In the genomic region with DNA sequence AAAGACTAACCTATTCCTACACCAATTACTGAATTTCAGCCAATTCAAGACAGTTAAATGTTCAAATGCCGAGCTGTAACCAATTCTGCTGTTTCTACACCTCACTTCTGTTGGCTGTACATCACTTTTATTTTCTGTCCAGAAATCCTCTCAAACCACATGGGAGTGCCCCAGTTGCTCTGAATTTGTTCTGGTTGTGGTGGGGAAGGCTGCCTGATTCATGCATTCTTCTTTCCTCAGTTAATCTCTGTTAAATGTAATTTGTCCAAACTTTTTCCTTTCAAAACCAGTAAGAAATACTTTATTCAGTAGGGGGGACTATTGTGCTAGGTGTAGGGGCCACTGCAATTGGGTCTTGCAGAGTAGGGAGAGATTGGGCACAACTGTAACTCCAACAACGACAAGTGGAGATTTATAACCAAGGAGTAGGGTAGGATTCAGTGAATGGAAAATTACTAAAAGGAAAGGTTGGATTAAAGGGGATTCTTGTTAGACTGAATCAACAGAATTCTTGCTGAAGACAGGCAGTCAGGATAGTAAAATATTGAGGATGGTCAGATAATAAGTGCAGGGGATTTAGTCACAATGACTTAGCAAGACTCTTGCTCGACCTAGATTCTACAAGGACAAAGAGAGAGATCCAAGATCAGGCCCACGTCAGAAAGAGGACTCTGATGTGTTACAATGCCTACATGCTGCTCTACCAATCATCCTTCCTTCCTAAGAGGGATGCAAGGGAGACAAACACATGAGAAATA, we compare ENCODE assay signal across 18 cellular contexts.
"Had no signal": no experiment of that assay in that cellular context is flagged by ENCODE, and none has a peak within 500 bp of the region (broad histone marks: within the 10 kb centered on the region; RNA-seq: fewer than 3 reads in every experiment).

No MANE protein-coding gene starts in this region.

- H3K4me3 ChIP-seq: dorsolateral prefrontal cortex, heart left ventricle, psoas muscle, suprapubic skin, thyroid gland, uterus had no signal

- H3K9me3 ChIP-seq: heart left ventricle, neutrophil, psoas muscle, suprapubic skin, thyroid gland, uterus had no signal

- ATAC-seq: heart left ventricle, psoas muscle, sciatic nerve had no signal

- DNase-seq: cortex of kidney; dorsolateral prefrontal cortex; effector CD8-positive, alpha-beta T cell; foreskin melanocyte; heart left ventricle; hippocampal formation; mesendoderm; naive B cell; psoas muscle; retina; small intestine; stimulated activated CD4-positive, alpha-beta T cell treated with anti-CD3 and anti-CD28 coated beads, Interleukin-2, amount 100 ng/mL, for 48 hours; stimulated activated naive CD4-positive, alpha-beta T cell treated with Interleukin-2 at 50 U/mL for 16 hours; thyroid gland; uterus had no signal

- H3K27ac ChIP-seq: dorsolateral prefrontal cortex, heart left ventricle, neutrophil, psoas muscle, suprapubic skin, thyroid gland, uterus had no signal

- FAIRE-seq: small intestine had no signal

- H3K36me3 ChIP-seq: heart left ventricle, neutrophil, suprapubic skin, thyroid gland, uterus had no signal

- H3K27me3 ChIP-seq: dorsolateral prefrontal cortex, heart left ventricle, neutrophil, suprapubic skin, thyroid gland, uterus had no signal

- H3K4me1 ChIP-seq: heart left ventricle, psoas muscle, suprapubic skin, thyroid gland, uterus had no signal
